ENCODE assay signal across 12 cellular contexts in the genomic region with DNA sequence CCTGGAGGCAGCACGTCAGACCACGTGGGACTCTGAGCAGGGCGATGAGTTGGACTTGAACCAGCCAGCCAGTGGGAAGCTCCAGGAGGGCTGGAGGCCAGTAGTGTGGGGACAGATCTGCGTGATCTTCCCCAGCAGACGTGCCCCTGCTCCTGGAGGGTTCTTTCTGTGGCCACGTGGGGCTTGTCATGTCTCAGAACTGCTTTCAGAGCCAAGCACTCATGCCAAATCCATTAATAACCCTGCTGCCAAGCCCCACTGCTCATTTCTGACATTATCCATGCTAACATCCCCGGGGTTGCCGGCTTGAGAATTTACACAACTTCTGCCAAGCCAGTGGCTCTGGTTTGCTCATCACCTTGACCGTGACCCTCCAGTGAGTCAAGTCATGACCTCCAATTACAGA. TPM values are rescaled to one million over a fixed set of nuclear protein-coding genes. Genes with fewer than 3 reads are reported as not detected.
A peak's percentile ranks its signal among the peaks of the same experiment; 100 is the strongest.
DNase-seq lines count a peak whose midpoint lies in the region; ATAC-seq lines count a peak whose summit lies in the region.
"Had no signal": no experiment of that assay in that cellular context is flagged by ENCODE, and none has a peak within 500 bp of the region (broad histone marks: within the 10 kb centered on the region; RNA-seq: fewer than 3 reads in every experiment).

No MANE protein-coding gene starts in this region.

- CTCF ChIA-PET in activated CD4-positive, alpha-beta memory T cell treated with anti-CD3 and anti-CD28 coated beads, Interleukin-2, amount 10 ng/mL, durations not matched to agents 7 days and 5 days (lab: Charles Lee): no interaction called here

- in situ Hi-C loops in G401 (cut with HindIII; ENCODE audit: low sequenced_read_pairs): no loop called here

- DNase-seq in G401 (ENCODE audit: low spot score): peak; percentile 75
- peak; percentile 6 for DNase-seq in astrocyte of the hippocampus (ENCODE audit: low read depth, low spot score)
- DNase-seq in left cardiac atrium: peak; percentile 84
- DNase-seq in sciatic nerve (ENCODE audit: low spot score): no peak
- DNase-seq in NCI-H1417 treated with DMSO at 0.1 percent for 48 hours (lab: John Stamatoyannopoulos, UW): no peak
- no peak for DNase-seq in NCI-H1105 (lab: John Stamatoyannopoulos, UW)
- DNase-seq in activated CD8-positive, alpha-beta memory T cell treated with anti-CD3 and anti-CD28 coated beads for 24 hours: no peak
- DNase-seq in activated CD4-positive, alpha-beta memory T cell treated with anti-CD3 and anti-CD28 coated beads, Interleukin-2, amount 10 ng/mL, durations not matched to agents 7 days and 5 days: no peak
- DNase-seq: activated CD8-positive, alpha-beta T cell treated with anti-CD3 and anti-CD28 coated beads, Interleukin-2, amount 10 ng/mL, durations not matched to agents 7 days and 5 days; CD4-positive, alpha-beta memory T cell; NCI-H1092 treated with DMSO at 0.1 percent for 48 hours had no signal

- no peaks in the 10 kb centered on the region for H3K36me3 Mint-ChIP-seq in activated CD4-positive, alpha-beta memory T cell treated with anti-CD3 and anti-CD28 coated beads, Interleukin-2, amount 10 ng/mL, durations not matched to agents 7 days and 5 days (ENCODE audit: low read depth)
- H3K36me3 Mint-ChIP-seq: CD4-positive, alpha-beta memory T cell had no signal

- H3K27ac Mint-ChIP-seq in activated CD4-positive, alpha-beta memory T cell treated with anti-CD3 and anti-CD28 coated beads, Interleukin-2, amount 10 ng/mL, durations not matched to agents 7 days and 5 days: no peak overlapping the region
- H3K27ac Mint-ChIP-seq: activated CD8-positive, alpha-beta T cell treated with anti-CD3 and anti-CD28 coated beads, Interleukin-2, amount 10 ng/mL, durations not matched to agents 7 days and 5 days; CD4-positive, alpha-beta memory T cell; memory B cell had no signal

- peaks cover 13% of the 10 kb centered on the region for H3K27me3 Mint-ChIP-seq in activated CD4-positive, alpha-beta memory T cell treated with anti-CD3 and anti-CD28 coated beads, Interleukin-2, amount 10 ng/mL, durations not matched to agents 7 days and 5 days
- H3K27me3 Mint-ChIP-seq: memory B cell had no signal

- ATAC-seq in left cardiac atrium (peak; percentile 64 to 75), sciatic nerve (peak; percentile 63)
- ATAC-seq: activated CD8-positive, alpha-beta T cell treated with anti-CD3 and anti-CD28 coated beads, Interleukin-2, amount 10 ng/mL, durations not matched to agents 7 days and 5 days had no signal

- intact Hi-C loops in left cardiac atrium (cut with DNase I) (no loop called here), sciatic nerve (cut with DNase I) (no loop called here)

- H3K4me1 Mint-ChIP-seq in activated CD4-positive, alpha-beta memory T cell treated with anti-CD3 and anti-CD28 coated beads, Interleukin-2, amount 10 ng/mL, durations not matched to agents 7 days and 5 days: no peaks in the 10 kb centered on the region
- H3K4me1 Mint-ChIP-seq: CD4-positive, alpha-beta memory T cell had no signal

- no peaks in the 10 kb centered on the region for H3K9me3 Mint-ChIP-seq in activated CD4-positive, alpha-beta memory T cell treated with anti-CD3 and anti-CD28 coated beads, Interleukin-2, amount 10 ng/mL, durations not matched to agents 7 days and 5 days
- H3K9me3 Mint-ChIP-seq: memory B cell had no signal

- POLR2A ChIA-PET in activated CD4-positive, alpha-beta memory T cell treated with anti-CD3 and anti-CD28 coated beads, Interleukin-2, amount 10 ng/mL, durations not matched to agents 7 days and 5 days (lab: Charles Lee): no interaction called here

- H3K4me3 Mint-ChIP-seq in activated CD4-positive, alpha-beta memory T cell treated with anti-CD3 and anti-CD28 coated beads, Interleukin-2, amount 10 ng/mL, durations not matched to agents 7 days and 5 days: no peak overlapping the region
- H3K4me3 Mint-ChIP-seq: activated CD8-positive, alpha-beta T cell treated with anti-CD3 and anti-CD28 coated beads, Interleukin-2, amount 10 ng/mL, durations not matched to agents 7 days and 5 days; CD4-positive, alpha-beta memory T cell; memory B cell had no signal

RNA-seq across cellular contexts. Expression of a gene that starts 38.3 kb away (rescaled TPM):
- 14.7 and 16.7 TPM in 2 replicates for total RNA-seq in G401 (2014; rRNA removed; shearing (Covaris generic))
- total RNA-seq in left cardiac atrium: 10 to 100 TPM; 38.4 to 46.2 TPM
- total RNA-seq in sciatic nerve: 55.5 TPM
- total RNA-seq in activated CD4-positive, alpha-beta memory T cell treated with anti-CD3 and anti-CD28 coated beads, Interleukin-2, amount 10 ng/mL, durations not matched to agents 7 days and 5 days: not detected
- total RNA-seq: activated CD8-positive, alpha-beta T cell treated with anti-CD3 and anti-CD28 coated beads, Interleukin-2, amount 10 ng/mL, durations not matched to agents 7 days and 5 days had no signal

Comparison
In these comparisons a context has a peak if more than half of its experiments do, and no peak if none do; other contexts are left out.
1. DNase-seq: peak in G401 (single experiment), astrocyte of the hippocampus (single experiment) and left cardiac atrium (single experiment); none in sciatic nerve (single experiment), NCI-H1417 treated with DMSO at 0.1 percent for 48 hours (single experiment), NCI-H1105 (single experiment), activated CD8-positive, alpha-beta memory T cell treated with anti-CD3 and anti-CD28 coated beads for 24 hours (single experiment) and activated CD4-positive, alpha-beta memory T cell treated with anti-CD3 and anti-CD28 coated beads, Interleukin-2, amount 10 ng/mL, durations not matched to agents 7 days and 5 days (single experiment).
2. RNA of a gene that starts 38.3 kb away (total RNA-seq): 55.5 TPM in sciatic nerve (single experiment), 38.4 to 46.2 TPM in left cardiac atrium and 14.7 to 16.7 TPM in G401; not detected in activated CD4-positive, alpha-beta memory T cell treated with anti-CD3 and anti-CD28 coated beads, Interleukin-2, amount 10 ng/mL, durations not matched to agents 7 days and 5 days; every median in the first group is over 10 times any median in the second.